Comparison of ENCODE assay signal across 8 cellular contexts in genomic region chr12:104986022-104986941, GRCh38.
DNase-seq lines count a peak whose midpoint lies in the region; ATAC-seq and TF ChIP-seq lines count a peak whose summit lies in the region.

Gene NOPCHAP1 (plus strand): TSS chr12:104986316. CDS start chr12:104986353, 37 bp downstream.

- DNase-seq in AG09309 (ENCODE audit: low read depth) (peak; percentile 29), NCI-H345 (lab: John Stamatoyannopoulos, UW) (peak; percentile 96), islet precursor cell (peak; percentile 99)
- DNase-seq in activated CD4-positive, CD25-positive, alpha-beta regulatory T cell (lab: John Stamatoyannopoulos, UW): peak; percentile 64 to 82 (median 67)
- peak; percentile 75 for DNase-seq in central memory CD4-positive, alpha-beta T cell
- peak; percentile 84 for DNase-seq in stimulated activated CD4-positive, alpha-beta T cell treated with anti-CD3 and anti-CD28 coated beads, Interleukin-12 subunit alpha, Interleukin-12 subunit beta, amount 100 ng/mL, for 4 hours

- no peak for TF ChIP-seq CTCF in AG09309 (IDR thresholded peaks at IDR 0.05; ENCODE audit: control insufficient read depth, insufficient read depth, low read depth, low read length, missing control alignments)

- ATAC-seq in GM19023 (IDR thresholded peaks at IDR 0.05; ENCODE audit: unreplicated experiment) (peak; percentile 99), HG03196 (IDR thresholded peaks at IDR 0.05; ENCODE audit: unreplicated experiment) (peak; percentile 92)

- H3K4me3 ChIP-seq in AG09309 (ENCODE audit: control insufficient read depth, low read depth, low read length): peak within 1 kb of the TSS; percentile 81

Comparison
In these comparisons a context has a peak if more than half of its experiments do, and no peak if none do; other contexts are left out.
1. Peak in every context shown above with its lines: DNase-seq, ATAC-seq and H3K4me3 ChIP-seq.
2. DNase-seq: peak in every context shown above with its lines; median percentile 99 in islet precursor cell; 96 in NCI-H345; 84 in stimulated activated CD4-positive, alpha-beta T cell treated with anti-CD3 and anti-CD28 coated beads, Interleukin-12 subunit alpha, Interleukin-12 subunit beta, amount 100 ng/mL, for 4 hours; 75 in central memory CD4-positive, alpha-beta T cell; 67 in activated CD4-positive, CD25-positive, alpha-beta regulatory T cell; 29 in AG09309.